Comparison of ENCODE assay signal across 8 cellular contexts in genomic region chr13:76992548-76993001, GRCh38. TPM values are rescaled to one million over a fixed set of nuclear protein-coding genes. Genes with fewer than 3 reads are reported as not detected.
DNase-seq lines count a peak whose midpoint lies in the region; TF ChIP-seq lines count a peak whose summit lies in the region.

No MANE protein-coding gene starts in this region.

- TF ChIP-seq CTCF in C4-2B (conservative IDR thresholded peaks at IDR 0.05) = no peak
- TF ChIP-seq CTCF in SK-N-SH (IDR thresholded peaks at IDR 0.05) = no peak
- no peak for TF ChIP-seq CTCF in colonic mucosa (IDR thresholded peaks at IDR 0.05)
- TF ChIP-seq CTCF in lower leg skin (IDR thresholded peaks at IDR 0.05) = no peak

- intact Hi-C loops in colonic mucosa (cut with DNase I) = loop anchor here (5.0 kb wide), 1 partner anchor 35 kb away; the partner anchor contains the start of gene FBXL3
- intact Hi-C loops in lower leg skin (cut with DNase I; ENCODE audit: low total_unique reads) = no loop called here

- no peaks in the 10 kb centered on the region for H3K9me3 Mint-ChIP-seq in stimulated activated naive CD8-positive, alpha-beta T cell treated with anti-CD3 and anti-CD28 coated beads, Interleukin-15, Interleukin-2, amounts not matched to agents 100 ng/mL and 50 ng/mL, for 24 hours

- peaks cover 38% of the 10 kb centered on the region for H3K4me1 Mint-ChIP-seq in stimulated activated naive CD8-positive, alpha-beta T cell treated with anti-CD3 and anti-CD28 coated beads, Interleukin-15, Interleukin-2, amounts not matched to agents 100 ng/mL and 50 ng/mL, for 24 hours (ENCODE audit: low read depth)

- 2% methylated on average over 20 of the region's 20 CpGs for WGBS in SK-N-SH (ENCODE audit: low lambda C conversion rate)
- 1% methylated on average over 20 of the region's 20 CpGs for WGBS in lower leg skin, 2 donors

- TF ChIP-seq POLR2A in lower leg skin (IDR thresholded peaks at IDR 0.05) = no peak

- H3K4me3 Mint-ChIP-seq in stimulated activated naive CD8-positive, alpha-beta T cell treated with anti-CD3 and anti-CD28 coated beads, Interleukin-15, Interleukin-2, amounts not matched to agents 100 ng/mL and 50 ng/mL, for 24 hours = peak overlapping the region; percentile 98

- peak; percentile 14 to 35 for DNase-seq in HAP-1 (ENCODE audit: low spot score in 2 of 2)
- DNase-seq in SK-N-SH = peak; percentile 29
- peak; percentile 61 for DNase-seq in colonic mucosa
- DNase-seq in lower leg skin (ENCODE audit: low spot score in 2 of 2) = peak; percentile 30 to 90
- DNase-seq in epidermal melanocyte (ENCODE audit: insufficient read length, low spot score) = no peak
- no peak for DNase-seq in effector CD4-positive, alpha-beta T cell

- H3K27me3 ChIP-seq in HAP-1 (ENCODE audit: low read depth) (0 out of 2 replicates have a peak, but pooled peaks cover 1% of the 10 kb centered on the region), SK-N-SH (ENCODE audit: insufficient read depth) (no peaks in the 10 kb centered on the region), colonic mucosa (no peaks in the 10 kb centered on the region)

- TF ChIP-seq EP300 in SK-N-SH (IDR thresholded peaks at IDR 0.05; ENCODE audit: borderline replicate concordance in 1 of 2, low read depth in 1 of 2, low read length in 1 of 2) = no peak

- CTCF ChIA-PET in SK-N-SH (lab: Yijun Ruan, JAX) = interaction anchor here (0.6 to 1.8 kb wide), 6 partner anchors 10 to 1127 kb away, joined by 3 to 17 read pairs (median 3); no protein-coding TSS in a partner anchor

- peak overlapping the region; percentile 94 for H3K4me2 ChIP-seq in SK-N-SH

- no peak for TF ChIP-seq RAD21 in SK-N-SH (IDR thresholded peaks at IDR 0.05; ENCODE audit: low read length)

- H3K27ac Mint-ChIP-seq in stimulated activated naive CD8-positive, alpha-beta T cell treated with anti-CD3 and anti-CD28 coated beads, Interleukin-15, Interleukin-2, amounts not matched to agents 100 ng/mL and 50 ng/mL, for 24 hours = peak overlapping the region; percentile 97

- no peaks in the 10 kb centered on the region for H3K9me2 ChIP-seq in SK-N-SH

- peaks cover 30% of the 10 kb centered on the region for H3K79me2 ChIP-seq in SK-N-SH (ENCODE audit: insufficient read depth)

- H3K36me3 Mint-ChIP-seq in stimulated activated naive CD8-positive, alpha-beta T cell treated with anti-CD3 and anti-CD28 coated beads, Interleukin-15, Interleukin-2, amounts not matched to agents 100 ng/mL and 50 ng/mL, for 24 hours (ENCODE audit: low read depth) = peaks cover 30% of the 10 kb centered on the region

- H3K4me3 ChIP-seq in HAP-1 (peak overlapping the region; percentile 71), SK-N-SH (ENCODE audit: low read depth in 2 of 2, low read length in 1 of 2) (peak overlapping the region; percentile 86 to 94), colonic mucosa (peak overlapping the region; percentile 81), lower leg skin (ENCODE audit: low read depth, poor library complexity, severe bottlenecking) (peak overlapping the region; percentile 75)

- POLR2A ChIA-PET in SK-N-SH (lab: Yijun Ruan, JAX) = no interaction called here

- H3K27me3 Mint-ChIP-seq in stimulated activated naive CD8-positive, alpha-beta T cell treated with anti-CD3 and anti-CD28 coated beads, Interleukin-15, Interleukin-2, amounts not matched to agents 100 ng/mL and 50 ng/mL, for 24 hours = no peaks in the 10 kb centered on the region

- H3K4me1 ChIP-seq in HAP-1 (peaks cover 13% of the 10 kb centered on the region), SK-N-SH (ENCODE audit: control insufficient read depth in 1 of 2, insufficient read depth in 2 of 2, low read depth in 1 of 2, low read length in 1 of 2) (peaks cover 11 to 13% of the 10 kb centered on the region in 2 experiments; a peak in 3 of 4 replicates), colonic mucosa (no peaks in the 10 kb centered on the region)

- peaks cover 10% of the 10 kb centered on the region for H3K36me3 ChIP-seq in HAP-1 (replicated peaks)
- H3K36me3 ChIP-seq in SK-N-SH (replicated peaks in 1 of 2; ENCODE audit: control insufficient read depth in 1 of 2, insufficient read depth in 2 of 2, low read length in 1 of 2) = peaks cover 8 to 16% of the 10 kb centered on the region in 2 experiments
- no peaks in the 10 kb centered on the region for H3K36me3 ChIP-seq in colonic mucosa

- H3K9me3 ChIP-seq in HAP-1 (no peaks in the 10 kb centered on the region), SK-N-SH (no peaks in the 10 kb centered on the region), colonic mucosa (no peaks in the 10 kb centered on the region)

- in situ Hi-C loops in HAP-1 (cut with MboI; ENCODE audit: low sequenced_read_pairs) = no loop called here

- H3K27ac ChIP-seq in C4-2B (peak overlapping the region; percentile 90), SK-N-SH (ENCODE audit: low read depth in 2 of 2, low read length in 1 of 2) (peak overlapping the region; percentile 74 to 79), colonic mucosa (peak overlapping the region; percentile 91)

- H3K9ac ChIP-seq in SK-N-SH (peak overlapping the region; percentile 94), colonic mucosa (ENCODE audit: low read depth in 2 of 2, low read length in 2 of 2) (peak overlapping the region; percentile 76 to 85)

- H3F3A ChIP-seq in SK-N-SH (replicated peaks; ENCODE audit: insufficient read depth) = no peaks in the 10 kb centered on the region

- H2AFZ ChIP-seq in SK-N-SH (ENCODE audit: low read depth) = peak overlapping the region; percentile 95

- H4K20me1 ChIP-seq in SK-N-SH (ENCODE audit: insufficient read depth) = no peaks in the 10 kb centered on the region

TF ChIP-seq in SK-N-SH, 30 proteins besides CTCF, POLR2A, EP300 and RAD21:
- TF ChIP-seq USF1 (IDR thresholded peaks at IDR 0.05; ENCODE audit: borderline replicate concordance, low read depth) (no peak), SMC3 (IDR thresholded peaks at IDR 0.05; ENCODE audit: low read depth, low read length) (no peak), USF2 (IDR thresholded peaks at IDR 0.05; ENCODE audit: borderline replicate concordance, low read depth, low read length) (no peak), MXI1 (IDR thresholded peaks at IDR 0.05; ENCODE audit: low read depth, low read length) (no peak), EZH2phosphoT487 (IDR thresholded peaks at IDR 0.05; ENCODE audit: borderline replicate concordance, low read depth) (no peak)
- TF ChIP-seq, protein P1, sequence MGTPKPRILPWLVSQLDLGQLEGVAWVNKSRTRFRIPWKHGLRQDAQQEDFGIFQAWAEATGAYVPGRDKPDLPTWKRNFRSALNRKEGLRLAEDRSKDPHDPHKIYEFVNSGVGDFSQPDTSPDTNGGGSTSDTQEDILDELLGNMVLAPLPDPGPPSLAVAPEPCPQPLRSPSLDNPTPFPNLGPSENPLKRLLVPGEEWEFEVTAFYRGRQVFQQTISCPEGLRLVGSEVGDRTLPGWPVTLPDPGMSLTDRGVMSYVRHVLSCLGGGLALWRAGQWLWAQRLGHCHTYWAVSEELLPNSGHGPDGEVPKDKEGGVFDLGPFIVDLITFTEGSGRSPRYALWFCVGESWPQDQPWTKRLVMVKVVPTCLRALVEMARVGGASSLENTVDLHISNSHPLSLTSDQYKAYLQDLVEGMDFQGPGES (IDR thresholded peaks at IDR 0.05; ENCODE audit: low read depth, low read length) = no peak

RNA-seq across cellular contexts. Expression of gene CLN5, which starts 0.7 kb away (rescaled TPM):
- 11.6 and 13.3 TPM in 2 replicates for polyA plus RNA-seq in SK-N-SH (2012; rRNA removed)
- polyA plus RNA-seq in SK-N-SH (2012; cell fraction: cytosol; rRNA removed) = 12.6 and 16.3 TPM in 2 replicates
- polyA plus RNA-seq in SK-N-SH (2012; cell fraction: nucleus; rRNA removed) = 17.4 and 25.0 TPM in 2 replicates
- total RNA-seq in colonic mucosa (10 to 100 TPM; 21.8 to 26.5 TPM), lower leg skin (10 to 100 TPM; 14.0 to 22.1 (median 19.3) TPM)

RNA-seq across cellular contexts. Expression of gene FBXL3, which starts 34.4 kb away (rescaled TPM):
- 13.6 and 19.2 TPM in 2 replicates for polyA plus RNA-seq in SK-N-SH (2012; rRNA removed)
- 17.6 and 18.6 TPM in 2 replicates for polyA plus RNA-seq in SK-N-SH (2012; cell fraction: cytosol; rRNA removed)
- 15.6 and 17.6 TPM in 2 replicates for polyA plus RNA-seq in SK-N-SH (2012; cell fraction: nucleus; rRNA removed)
- 10 to 100 TPM; 27.9 to 52.9 TPM for total RNA-seq in colonic mucosa
- 100 to 1,000 TPM in 3 of 4 donors, 10 to 100 TPM in 1; 82.1 to 114 (median 110) TPM for total RNA-seq in lower leg skin

RNA-seq across cellular contexts. Expression of gene ACOD1, which starts 44.3 kb away (rescaled TPM):
- polyA plus RNA-seq in SK-N-SH (2012; rRNA removed) = not detected in 2 replicates
- not detected in 2 replicates for polyA plus RNA-seq in SK-N-SH (2012; cell fraction: cytosol; rRNA removed)
- not detected in 2 replicates for polyA plus RNA-seq in SK-N-SH (2012; cell fraction: nucleus; rRNA removed)
- total RNA-seq in colonic mucosa (not detected), lower leg skin (not detected)

Comparison
In these comparisons a context has a peak if more than half of its experiments do, and no peak if none do; other contexts are left out.
1. DNase-seq: peak in HAP-1 (2 of 2), SK-N-SH (single experiment), colonic mucosa (single experiment) and lower leg skin (2 of 2); none in epidermal melanocyte (single experiment) and effector CD4-positive, alpha-beta T cell (single experiment).
2. Peak in every context shown above with its lines, with median percentiles within 50 percentile points of each other: H3K27ac ChIP-seq and H3K4me3 ChIP-seq.